ENCODE assay signal across 10 cellular contexts in genomic region chr3:152198655-152199054, GRCh38.
DNase-seq lines count a peak whose midpoint lies in the region; ATAC-seq and TF ChIP-seq lines count a peak whose summit lies in the region.
"Had no signal": no experiment of that assay in that cellular context is flagged by ENCODE, and none has a peak within 500 bp of the region (broad histone marks: within the 10 kb centered on the region; RNA-seq: fewer than 3 reads in every experiment).

No MANE protein-coding gene starts in this region.

- no peak for TF ChIP-seq EP300 in upper lobe of left lung (IDR thresholded peaks at IDR 0.05)

- dilution Hi-C loops in mammary epithelial cell (cut with HindIII; ENCODE audit: low sequenced_read_pairs): no loop called here

- peak overlapping the region; percentile 96 for H3K27ac Mint-ChIP-seq in activated CD8-positive, alpha-beta T cell treated with anti-CD3 and anti-CD28 coated beads for 36 hours

- no peaks in the 10 kb centered on the region for H3K79me2 ChIP-seq in mammary epithelial cell (ENCODE audit: insufficient read depth, low read length)

- H3K27me3 ChIP-seq in mammary epithelial cell (ENCODE audit: insufficient read depth, low read length) (no peaks in the 10 kb centered on the region), breast epithelium (no peaks in the 10 kb centered on the region), muscle layer of colon (ENCODE audit: control insufficient read depth in 1 of 2, insufficient read depth in 2 of 2, low read length in 2 of 2) (no peaks in the 10 kb centered on the region), upper lobe of left lung (no peaks in the 10 kb centered on the region)

- in situ Hi-C loops in mammary epithelial cell (cut with MboI; ENCODE audit: low sequenced_read_pairs in 2 of 2): no loop called here

- peaks cover 5% of the 10 kb centered on the region for H3K36me3 Mint-ChIP-seq in activated CD8-positive, alpha-beta T cell treated with anti-CD3 and anti-CD28 coated beads for 36 hours (ENCODE audit: low read depth)

- H3K4me3 ChIP-seq in mammary epithelial cell (replicated peaks in 1 of 3; ENCODE audit: insufficient read depth in 1 of 3, low read depth in 2 of 3, low read length in 3 of 3): no peak overlapping the region
- no peak overlapping the region for H3K4me3 ChIP-seq in breast epithelium
- no peak overlapping the region for H3K4me3 ChIP-seq in muscle layer of colon (ENCODE audit: low read depth in 1 of 2, low read length in 2 of 2)
- H3K4me3 ChIP-seq in upper lobe of left lung: no peak overlapping the region

- H3K9me3 ChIP-seq in mammary epithelial cell (replicated peaks; ENCODE audit: insufficient read depth, low read length) (no peaks in the 10 kb centered on the region), breast epithelium (no peaks in the 10 kb centered on the region), muscle layer of colon (ENCODE audit: low read length) (no peaks in the 10 kb centered on the region), upper lobe of left lung (no peaks in the 10 kb centered on the region)

- no peaks in the 10 kb centered on the region for H3K27me3 Mint-ChIP-seq in activated CD8-positive, alpha-beta T cell treated with anti-CD3 and anti-CD28 coated beads for 36 hours

- no peaks in the 10 kb centered on the region for H4K20me1 ChIP-seq in mammary epithelial cell (ENCODE audit: insufficient read depth, low read length)

- DNase-seq in mammary epithelial cell (no peak), breast epithelium (ENCODE audit: low spot score in 2 of 2) (no peak), upper lobe of left lung (no peak), NCI-H510A (lab: John Stamatoyannopoulos, UW) (no peak), GM03348 (ENCODE audit: low spot score) (no peak)
- peak; percentile 30 for DNase-seq in activated CD8-positive, alpha-beta T cell treated with anti-CD3 and anti-CD28 coated beads for 36 hours
- DNase-seq: activated CD8-positive, alpha-beta memory T cell treated with anti-CD3 and anti-CD28 coated beads for 24 hours; SHP77 had no signal

- 100% methylated on average over 1 of the region's 1 CpG for WGBS in mammary epithelial cell (ENCODE audit: low coverage, missing lambda C conversion rate)
- 57 to 78% methylated on average over 1 of the region's 1 CpG for WGBS in upper lobe of left lung, 2 donors

- peaks cover 61% of the 10 kb centered on the region for H3K4me1 Mint-ChIP-seq in activated CD8-positive, alpha-beta T cell treated with anti-CD3 and anti-CD28 coated beads for 36 hours (ENCODE audit: low read depth)

- peak overlapping the region; percentile 74 for H3K4me3 Mint-ChIP-seq in activated CD8-positive, alpha-beta T cell treated with anti-CD3 and anti-CD28 coated beads for 36 hours

- H3K36me3 ChIP-seq in mammary epithelial cell (ENCODE audit: insufficient read depth, low read length) (no peaks in the 10 kb centered on the region), breast epithelium (no peaks in the 10 kb centered on the region), muscle layer of colon (ENCODE audit: insufficient read depth, low read length) (no peaks in the 10 kb centered on the region), upper lobe of left lung (no peaks in the 10 kb centered on the region)

- TF ChIP-seq POLR2A in breast epithelium (IDR thresholded peaks at IDR 0.05) (no peak), upper lobe of left lung (IDR thresholded peaks at IDR 0.05) (no peak)

- no peak overlapping the region for H3K27ac ChIP-seq in mammary epithelial cell (ENCODE audit: insufficient read depth, low read depth, low read length)
- peak overlapping the region in 1 of 2 donors; percentile 0 for H3K27ac ChIP-seq in breast epithelium
- H3K27ac ChIP-seq in muscle layer of colon (ENCODE audit: low read depth, low read length): peak overlapping the region; percentile 56
- H3K27ac ChIP-seq in upper lobe of left lung: peak overlapping the region; percentile 25 to 84 (median 78)

- H3K9ac ChIP-seq in mammary epithelial cell (ENCODE audit: insufficient read depth, low read length): no peak overlapping the region
- H3K9ac ChIP-seq in muscle layer of colon (ENCODE audit: low read length): no peak overlapping the region

- POLR2A ChIA-PET in activated CD8-positive, alpha-beta T cell treated with anti-CD3 and anti-CD28 coated beads for 36 hours (lab: Charles Lee): interaction anchor here (0.5 to 10.4 kb wide), 7 partner anchors 11 to 1566 kb away, joined by 3 to 89 read pairs (median 4); partner anchors contain the start of gene MBNL1

- no peaks in the 10 kb centered on the region for H3K4me1 ChIP-seq in mammary epithelial cell (ENCODE audit: insufficient read depth, low read length)
- no peaks in the 10 kb centered on the region for H3K4me1 ChIP-seq in breast epithelium
- peaks cover 47% of the 10 kb centered on the region for H3K4me1 ChIP-seq in muscle layer of colon (ENCODE audit: insufficient read depth, low read length)
- peaks cover 19 to 48% (median 27%) of the 10 kb centered on the region in 4 donors for H3K4me1 ChIP-seq in upper lobe of left lung

- no peak overlapping the region for H3K4me2 ChIP-seq in mammary epithelial cell (ENCODE audit: insufficient read depth, low read depth, low read length)

- H2AFZ ChIP-seq in mammary epithelial cell (ENCODE audit: low read depth, low read length): peak overlapping the region; percentile 15

- no peaks in the 10 kb centered on the region for H3K9me3 Mint-ChIP-seq in activated CD8-positive, alpha-beta T cell treated with anti-CD3 and anti-CD28 coated beads for 36 hours

- no TSS peak for BruUV-seq in mammary epithelial cell (replicated peaks; lab: Mats Ljungman, UMichigan)

- intact Hi-C loops in mammary epithelial cell (cut with micrococcal nuclease) (no loop called here), breast epithelium (cut with DNase I; ENCODE audit: low total_unique reads) (no loop called here)
- intact Hi-C loops in activated CD8-positive, alpha-beta T cell treated with anti-CD3 and anti-CD28 coated beads for 36 hours (cut with micrococcal nuclease): loop anchor here (5.0 kb wide), 1 partner anchor 59 kb away; no protein-coding TSS in a partner anchor

- no peak for ATAC-seq in activated CD8-positive, alpha-beta T cell treated with anti-CD3 and anti-CD28 coated beads for 36 hours
- no peak for ATAC-seq in upper lobe of left lung (ENCODE audit: low FRiP score in 2 of 2)
- no peak for ATAC-seq in HG02610 (IDR thresholded peaks at IDR 0.05; ENCODE audit: unreplicated experiment)

- CTCF ChIA-PET in mammary epithelial cell (lab: Charles Lee; ENCODE audit: low non-redundant PET): no interaction called here
- CTCF ChIA-PET in activated CD8-positive, alpha-beta T cell treated with anti-CD3 and anti-CD28 coated beads for 36 hours (lab: Charles Lee): interaction anchor here (0.8 to 2.8 kb wide), 9 partner anchors 8 to 247 kb away, joined by 3 to 9 read pairs (median 3); no protein-coding TSS in a partner anchor

- TF ChIP-seq CTCF in mammary epithelial cell (conservative IDR thresholded peaks at IDR 0.05 in 1 of 2, IDR thresholded peaks at IDR 0.05 in 1 of 2; ENCODE audit: extremely low read depth in 1 of 2, insufficient read depth in 1 of 2, low read depth in 1 of 2, low read length in 2 of 2): no peak
- TF ChIP-seq CTCF in breast epithelium (IDR thresholded peaks at IDR 0.05): no peak
- TF ChIP-seq CTCF in activated CD8-positive, alpha-beta T cell treated with anti-CD3 and anti-CD28 coated beads for 36 hours (IDR thresholded peaks at IDR 0.05): no peak
- TF ChIP-seq CTCF in upper lobe of left lung (IDR thresholded peaks at IDR 0.05): no peak
